Comparison of ENCODE assay signal across 9 cellular contexts in genomic region chr15:60655252-60655651, GRCh38.
"Had no signal": no experiment of that assay in that cellular context is flagged by ENCODE, and none has a peak within 500 bp of the region (broad histone marks: within the 10 kb centered on the region; RNA-seq: fewer than 3 reads in every experiment).

No MANE protein-coding gene starts in this region.

- H2AFZ ChIP-seq: GM23248 had no signal

- H3K9ac ChIP-seq: GM23248 had no signal

- FAIRE-seq: H54, HTR-8/SVneo, K562 had no signal

- H3K4me3 Mint-ChIP-seq: H9 had no signal

- H3K4me3 ChIP-seq: GM23248, K562 had no signal

- H3K9me3 Mint-ChIP-seq: H9 had no signal

- H3K27ac ChIP-seq: GM23248 had no signal

- DNase-seq: GM23248, GOT3, H9, HCEC 1CT, IMR-90, KG1 had no signal
